In genomic region chr3:9916734-9917680, GRCh38 we compare ENCODE assay signal across 8 cellular contexts. TPM values are rescaled to one million over a fixed set of nuclear protein-coding genes. Genes with fewer than 3 reads are reported as not detected.
A peak's percentile ranks its signal among the peaks of the same experiment; 100 is the strongest.
DNase-seq lines count a peak whose midpoint lies in the region; ATAC-seq and TF ChIP-seq lines count a peak whose summit lies in the region.

Gene IL17RC (plus strand): TSS chr3:9917098. CDS start chr3:9917316, 218 bp downstream.

- peaks cover 0 to 2% of the 10 kb centered on the region in 2 donors for H3K27me3 Mint-ChIP-seq in CD4-positive, alpha-beta memory T cell
- H3K27me3 Mint-ChIP-seq in brain: peaks cover 21% of the 10 kb centered on the region
- no peaks in the 10 kb centered on the region for H3K27me3 Mint-ChIP-seq in progenitor cell of endocrine pancreas

- H3K4me2 ChIP-seq in hepatocyte: peak within 1 kb of the TSS; percentile 94

- peak within 1 kb of the TSS in 2 of 7 donors; percentile 51 to 59 for H3K27ac Mint-ChIP-seq in CD4-positive, alpha-beta memory T cell
- H3K27ac Mint-ChIP-seq in brain (peak within 1 kb of the TSS; percentile 78 to 93 (median 91)), progenitor cell of endocrine pancreas (peak within 1 kb of the TSS; percentile 37)

- H3K79me2 ChIP-seq in hepatocyte: peaks cover 12% of the 10 kb centered on the region

- no peaks in the 10 kb centered on the region for H3K9me3 ChIP-seq in CD4-positive, alpha-beta memory T cell (ENCODE audit: control insufficient read depth in 1 of 2, low read length in 2 of 2)
- no peaks in the 10 kb centered on the region for H3K9me3 ChIP-seq in hepatocyte (ENCODE audit: low read depth)

- H3K36me3 Mint-ChIP-seq in CD4-positive, alpha-beta memory T cell: no peaks in the 10 kb centered on the region
- H3K36me3 Mint-ChIP-seq in brain (no peaks in the 10 kb centered on the region), progenitor cell of endocrine pancreas (ENCODE audit: insufficient read depth) (no peaks in the 10 kb centered on the region)

- POLR2A ChIA-PET in CD4-positive, alpha-beta memory T cell (lab: Charles Lee; ENCODE audit: partially characterized antibody): interaction anchor here (1.3 to 6.5 kb wide), 2 partner anchors 15 kb away, joined by 6 to 53 read pairs; partner anchors contain the start of genes CRELD1 and IL17RE

- no peaks in the 10 kb centered on the region for H3K9me3 Mint-ChIP-seq in CD4-positive, alpha-beta memory T cell
- H3K9me3 Mint-ChIP-seq in brain (no peaks in the 10 kb centered on the region), progenitor cell of endocrine pancreas (ENCODE audit: low read depth) (no peaks in the 10 kb centered on the region)

- no peak for DNase-seq in CD4-positive, alpha-beta memory T cell
- DNase-seq in HuH-7 (ENCODE audit: low spot score): peak; percentile 99
- peak; percentile 65 to 80 for DNase-seq in SHP77 (lab: John Stamatoyannopoulos, UW)
- peak; percentile 94 for DNase-seq in hepatocyte (ENCODE audit: low spot score)
- peak; percentile 30 for DNase-seq in progenitor cell of endocrine pancreas (ENCODE audit: low spot score, unreplicated experiment)

- intact Hi-C loops in CD4-positive, alpha-beta memory T cell (cut with micrococcal nuclease): no loop called here

- H4K20me1 ChIP-seq in hepatocyte (ENCODE audit: insufficient read depth, poor library complexity, severe bottlenecking): no peaks in the 10 kb centered on the region

- H3K4me1 ChIP-seq in CD4-positive, alpha-beta memory T cell (ENCODE audit: insufficient read depth, low read length): peaks cover 22% of the 10 kb centered on the region
- H3K4me1 ChIP-seq in hepatocyte (ENCODE audit: insufficient read depth): peaks cover 45% of the 10 kb centered on the region

- no peaks in the 10 kb centered on the region for H3K27me3 ChIP-seq in CD4-positive, alpha-beta memory T cell (ENCODE audit: insufficient read depth, low read length)
- no peaks in the 10 kb centered on the region for H3K27me3 ChIP-seq in hepatocyte

- no peaks in the 10 kb centered on the region for H3K36me3 ChIP-seq in CD4-positive, alpha-beta memory T cell (ENCODE audit: insufficient read depth, low read length)
- H3K36me3 ChIP-seq in hepatocyte (replicated peaks; ENCODE audit: insufficient read depth, low read depth): no peaks in the 10 kb centered on the region

- H2AFZ ChIP-seq in hepatocyte: peak within 1 kb of the TSS; percentile 69

- H3K4me3 ChIP-seq in CD4-positive, alpha-beta memory T cell (ENCODE audit: low read length in 2 of 2): peak within 1 kb of the TSS in 1 of 2 donors; percentile 55
- peak within 1 kb of the TSS; percentile 59 for H3K4me3 ChIP-seq in hepatocyte

- peak within 1 kb of the TSS; percentile 73 to 85 (median 79) for H3K4me3 Mint-ChIP-seq in CD4-positive, alpha-beta memory T cell
- H3K4me3 Mint-ChIP-seq in brain: peak within 1 kb of the TSS; percentile 73 to 87 (median 82)
- H3K4me3 Mint-ChIP-seq in progenitor cell of endocrine pancreas (ENCODE audit: low read depth): peak within 1 kb of the TSS; percentile 71

- peaks cover 10 to 14% (median 12%) of the 10 kb centered on the region in 4 donors for H3K4me1 Mint-ChIP-seq in CD4-positive, alpha-beta memory T cell
- peaks cover 22% of the 10 kb centered on the region for H3K4me1 Mint-ChIP-seq in brain
- peaks cover 14% of the 10 kb centered on the region for H3K4me1 Mint-ChIP-seq in progenitor cell of endocrine pancreas (ENCODE audit: low read depth)

- no peaks in the 10 kb centered on the region for H3K9me2 ChIP-seq in hepatocyte (replicated peaks; ENCODE audit: insufficient read depth)

- CTCF ChIA-PET in CD4-positive, alpha-beta memory T cell (lab: Charles Lee; ENCODE audit: partially characterized antibody): no interaction called here

- no peak within 1 kb of the TSS for H3K27ac ChIP-seq in CD4-positive, alpha-beta memory T cell (ENCODE audit: low read depth, low read length)
- H3K27ac ChIP-seq in hepatocyte: peak within 1 kb of the TSS; percentile 91

- ATAC-seq in HG03457 (IDR thresholded peaks at IDR 0.05; ENCODE audit: unreplicated experiment) (no peak), HG02588 (IDR thresholded peaks at IDR 0.05; ENCODE audit: unreplicated experiment) (no peak)

- TF ChIP-seq CTCF in brain (conservative IDR thresholded peaks at IDR 0.05): no peak
- no peak for TF ChIP-seq CTCF in hepatocyte (IDR thresholded peaks at IDR 0.05; ENCODE audit: poor library complexity)
- TF ChIP-seq CTCF in progenitor cell of endocrine pancreas (IDR thresholded peaks at IDR 0.05; ENCODE audit: unreplicated experiment): no peak

- 21% methylated on average over 15 of the region's 19 CpGs for WGBS in hepatocyte (ENCODE audit: low lambda C conversion rate, missing lambda C conversion rate)

RNA-seq across cellular contexts. Expression of gene IL17RC, which starts in this region (rescaled TPM):
- total RNA-seq in CD4-positive, alpha-beta memory T cell: under 1 TPM; 0.61 to 0.81 TPM
- polyA plus RNA-seq in CD4-positive, alpha-beta memory T cell: 1 to 10 TPM; 5.9 to 8.4 TPM
- polyA plus RNA-seq in brain (ENCODE audit: insufficient read depth, low read depth, low replicate concordance) (22.7 TPM), hepatocyte (47.8 and 48.5 TPM in 2 replicates)
- total RNA-seq in hepatocyte (27.3 and 39.4 TPM in 2 replicates), progenitor cell of endocrine pancreas (13.4 and 17.1 TPM in 2 replicates)

Comparison
In these comparisons a context has a peak if more than half of its experiments do, and no peak if none do; other contexts are left out.
1. DNase-seq: peak in HuH-7 (single experiment), SHP77 (2 of 2), hepatocyte (single experiment) and progenitor cell of endocrine pancreas (single experiment); none in CD4-positive, alpha-beta memory T cell (0 of 5).
2. Peak in every context shown above with its lines, with median percentiles within 50 percentile points of each other: H3K4me3 Mint-ChIP-seq.